ENCODE assay signal across 24 cellular contexts in genomic region chr13:57045816-57046691, GRCh38.
DNase-seq lines count a peak whose midpoint lies in the region; ATAC-seq lines count a peak whose summit lies in the region.
"Had no signal": no experiment of that assay in that cellular context is flagged by ENCODE, and none has a peak within 500 bp of the region (broad histone marks: within the 10 kb centered on the region; RNA-seq: fewer than 3 reads in every experiment).

No MANE protein-coding gene starts in this region.

- DNase-seq in DMS53 treated with DMSO at 0.1 percent for 48 hours (lab: John Stamatoyannopoulos, UW; ENCODE audit: unreplicated experiment) (peak; percentile 34), NCI-H82 treated with DMSO at 0.1 percent for 48 hours (lab: John Stamatoyannopoulos, UW; ENCODE audit: unreplicated experiment) (peak; percentile 55), iPS-NIHi7 (ENCODE audit: extremely low spot score) (peak; percentile 7), posterior vena cava (ENCODE audit: low spot score) (peak; percentile 34), NCI-H1930 (lab: John Stamatoyannopoulos, UW) (no peak)
- DNase-seq in activated effector memory CD4-positive, alpha-beta T cell treated with Interleukin-2 at 50 U/mL for 16 hours, result no peak
- DNase-seq: activated CD8-positive, alpha-beta memory T cell treated with anti-CD3 and anti-CD28 coated beads, Interleukin-2, amount 50 U/mL, for 4 hours; activated effector memory CD4-positive, alpha-beta T cell treated with anti-CD3 and anti-CD28 coated beads, Interleukin-2, amount 50 U/mL, for 16 hours; activated naive CD8-positive, alpha-beta T cell treated with anti-CD3 and anti-CD28 coated beads, Interleukin-2, amount 50 U/mL, for 24 hours; brain microvascular endothelial cell; cortex of kidney; DMS153; GF-D8; head of caudate nucleus; Karpas-422; left ventricle myocardium superior; NCI-H1092 treated with DMSO at 0.1 percent for 48 hours; NCI-H2029 treated with DMSO at 0.1 percent for 48 hours; nucleus accumbens; SHP77 treated with DMSO at 0.1 percent for 48 hours; T-helper 2 cell; uterus had no signal

- no peak for ATAC-seq in HG03354 (IDR thresholded peaks at IDR 0.05; ENCODE audit: poor library complexity, severe bottlenecking, unreplicated experiment)
- ATAC-seq in GM19023 (IDR thresholded peaks at IDR 0.05; ENCODE audit: unreplicated experiment), result no peak
- ATAC-seq: activated naive CD8-positive, alpha-beta T cell treated with anti-CD3 and anti-CD28 coated beads, Interleukin-2, amount 50 U/mL, for 24 hours; left ventricle myocardium superior had no signal

- intact Hi-C loops in posterior vena cava (cut with DNase I), result no loop called here

Comparison
In these comparisons a context has a peak if more than half of its experiments do, and no peak if none do; other contexts are left out.
1. DNase-seq: peak in DMS53 treated with DMSO at 0.1 percent for 48 hours (single experiment), NCI-H82 treated with DMSO at 0.1 percent for 48 hours (single experiment), iPS-NIHi7 (single experiment) and posterior vena cava (single experiment); none in NCI-H1930 (0 of 2) and activated effector memory CD4-positive, alpha-beta T cell treated with Interleukin-2 at 50 U/mL for 16 hours (single experiment).